ENCODE assay signal across 21 cellular contexts in the genomic region with DNA sequence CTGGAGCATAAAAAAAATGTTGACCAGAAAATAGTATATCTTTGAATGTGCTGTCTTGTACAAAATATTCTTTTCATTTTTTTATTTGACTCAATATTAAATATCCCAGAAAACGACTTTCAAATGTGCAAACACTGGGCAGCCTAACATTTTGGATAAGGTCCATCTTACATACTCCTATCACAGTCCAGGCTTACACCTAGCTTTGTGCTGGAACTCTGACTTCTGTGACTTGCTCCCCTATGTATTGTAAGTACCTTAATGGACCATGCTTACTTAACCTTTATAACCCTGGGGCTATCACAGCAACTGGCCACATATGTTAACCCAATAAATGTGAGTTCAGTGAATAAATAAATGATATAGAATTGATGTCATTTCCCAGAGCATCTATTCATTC. TPM values are rescaled to one million over a fixed set of nuclear protein-coding genes. Genes with fewer than 3 reads are reported as not detected.
A peak's percentile ranks its signal among the peaks of the same experiment; 100 is the strongest.
DNase-seq lines count a peak whose midpoint lies in the region; ATAC-seq and FAIRE-seq lines count a peak whose summit lies in the region.
"Had no signal": no experiment of that assay in that cellular context is flagged by ENCODE, and none has a peak within 500 bp of the region (broad histone marks: within the 10 kb centered on the region; RNA-seq: fewer than 3 reads in every experiment).

No MANE protein-coding gene starts in this region.

- peak; percentile 6 to 12 for ATAC-seq in activated T-cell treated with anti-CD3 and anti-CD28 coated beads, Interleukin-2, amount 50 U/mL, for 4 hours
- peak; percentile 18 to 19 for ATAC-seq in naive thymus-derived CD8-positive, alpha-beta T cell
- ATAC-seq in GM18511 (IDR thresholded peaks at IDR 0.05; ENCODE audit: unreplicated experiment) = no peak
- no peak for ATAC-seq in GM19351 (IDR thresholded peaks at IDR 0.05; ENCODE audit: unreplicated experiment)
- ATAC-seq: GM23338, Right ventricle myocardium inferior had no signal

- no peak overlapping the region for H3K4me3 Mint-ChIP-seq in activated T-cell treated with anti-CD3 and anti-CD28 coated beads, Interleukin-2, amount 50 U/mL, for 4 hours
- H3K4me3 Mint-ChIP-seq in activated naive CD8-positive, alpha-beta T cell = peak overlapping the region; percentile 65
- peak overlapping the region; percentile 12 to 75 (median 70) for H3K4me3 Mint-ChIP-seq in naive thymus-derived CD8-positive, alpha-beta T cell
- H3K4me3 Mint-ChIP-seq: GM23338 had no signal

- peak; percentile 50 for FAIRE-seq in urothelium cell line (lab: Jason Lieb, UNC)
- FAIRE-seq: RCC 7860 had no signal

- peaks cover 14% of the 10 kb centered on the region for H3K4me1 Mint-ChIP-seq in activated T-cell treated with anti-CD3 and anti-CD28 coated beads, Interleukin-2, amount 50 U/mL, for 4 hours (ENCODE audit: low read depth)
- peaks cover 71% of the 10 kb centered on the region for H3K4me1 Mint-ChIP-seq in activated naive CD8-positive, alpha-beta T cell (ENCODE audit: low read depth)
- peaks cover 18 to 52% (median 42%) of the 10 kb centered on the region in 4 donors for H3K4me1 Mint-ChIP-seq in naive thymus-derived CD8-positive, alpha-beta T cell
- H3K4me1 Mint-ChIP-seq: GM23338 had no signal

- POLR2A ChIA-PET in naive thymus-derived CD8-positive, alpha-beta T cell (lab: Charles Lee) = interaction anchor here (0.8 to 1.4 kb wide), 5 partner anchors 16 to 131 kb away, joined by 3 to 5 read pairs (median 4); no protein-coding TSS in a partner anchor

- H3K27ac Mint-ChIP-seq in activated naive CD8-positive, alpha-beta T cell = peak overlapping the region; percentile 98
- H3K27ac Mint-ChIP-seq in naive thymus-derived CD8-positive, alpha-beta T cell = peak overlapping the region; percentile 82 to 94 (median 88)
- H3K27ac Mint-ChIP-seq: GM23338 had no signal

- no peak for DNase-seq in activated T-cell treated with anti-CD3 and anti-CD28 coated beads, Interleukin-2, amount 50 U/mL, for 4 hours
- DNase-seq in activated T-cell treated with anti-CD3 and anti-CD28 coated beads, Interleukin-2, amount 50 U/mL, for 48 hours = no peak
- DNase-seq in naive thymus-derived CD8-positive, alpha-beta T cell = no peak
- DNase-seq in urothelium cell line (ENCODE audit: low spot score) = no peak
- DNase-seq in GM19240 (ENCODE audit: insufficient read length, low spot score) = no peak
- DNase-seq: DND-41, HCEC 1CT, MM.1S, NCI-H1092, NCI-H1436 treated with DMSO at 0.1 percent for 48 hours, NCI-H2029 treated with DMSO at 0.1 percent for 48 hours, NCI-H2171 had no signal

- H3K27me3 Mint-ChIP-seq in activated T-cell treated with anti-CD3 and anti-CD28 coated beads, Interleukin-2, amount 50 U/mL, for 4 hours (ENCODE audit: low read depth) = peaks cover 25% of the 10 kb centered on the region
- no peaks in the 10 kb centered on the region for H3K27me3 Mint-ChIP-seq in activated naive CD8-positive, alpha-beta T cell
- H3K27me3 Mint-ChIP-seq in naive thymus-derived CD8-positive, alpha-beta T cell = peaks cover 0 to 2% (median 0%) of the 10 kb centered on the region in 5 donors

- H3K9me3 Mint-ChIP-seq in activated T-cell treated with anti-CD3 and anti-CD28 coated beads, Interleukin-2, amount 50 U/mL, for 4 hours = no peaks in the 10 kb centered on the region
- peaks cover 2% of the 10 kb centered on the region for H3K9me3 Mint-ChIP-seq in activated naive CD8-positive, alpha-beta T cell (ENCODE audit: low read depth)
- H3K9me3 Mint-ChIP-seq in naive thymus-derived CD8-positive, alpha-beta T cell = peaks cover 0 to 15% (median 0%) of the 10 kb centered on the region in 9 donors
- H3K9me3 Mint-ChIP-seq: GM23338 had no signal

- no peaks in the 10 kb centered on the region for H3K36me3 Mint-ChIP-seq in activated T-cell treated with anti-CD3 and anti-CD28 coated beads, Interleukin-2, amount 50 U/mL, for 4 hours (ENCODE audit: insufficient read depth)
- peaks cover 6% of the 10 kb centered on the region for H3K36me3 Mint-ChIP-seq in activated naive CD8-positive, alpha-beta T cell
- peaks cover 0 to 4% (median 2%) of the 10 kb centered on the region in 3 donors for H3K36me3 Mint-ChIP-seq in naive thymus-derived CD8-positive, alpha-beta T cell

RNA-seq across cellular contexts. Expression of a gene that starts 7.6 kb away (rescaled TPM):
- total RNA-seq in activated T-cell treated with anti-CD3 and anti-CD28 coated beads, Interleukin-2, amount 50 U/mL, for 4 hours = 1 to 10 TPM in 2 of 3 donors, under 1 TPM in 1; 0.68 to 6.7 (median 1.2) TPM
- total RNA-seq in naive thymus-derived CD8-positive, alpha-beta T cell = 1 to 10 TPM; 2.4 TPM
- under 1 TPM; 0.30 to 0.88 (median 0.82) TPM for polyA plus RNA-seq in naive thymus-derived CD8-positive, alpha-beta T cell

RNA-seq across cellular contexts. Expression of a gene that starts 44.9 kb away (rescaled TPM):
- 1 to 10 TPM in 2 of 3 donors, under 1 TPM in 1; 0.86 to 5.0 (median 1.5) TPM for total RNA-seq in activated T-cell treated with anti-CD3 and anti-CD28 coated beads, Interleukin-2, amount 50 U/mL, for 4 hours
- total RNA-seq in naive thymus-derived CD8-positive, alpha-beta T cell = 1 to 10 TPM; 4.4 TPM
- polyA plus RNA-seq in naive thymus-derived CD8-positive, alpha-beta T cell = 1 to 10 TPM in 1 of 3 donors, under 1 TPM in 2; 0.32 to 1.1 (median 0.91) TPM
- total RNA-seq: A172, G401, GM23338, LHCN-M2, Right ventricle myocardium inferior had no signal
- polyA plus RNA-seq: GM23338 had no signal

Comparison
In these comparisons a context has a peak if more than half of its experiments do, and no peak if none do; other contexts are left out.
1. ATAC-seq: peak in activated T-cell treated with anti-CD3 and anti-CD28 coated beads, Interleukin-2, amount 50 U/mL, for 4 hours (2 of 2) and naive thymus-derived CD8-positive, alpha-beta T cell (2 of 2); none in GM18511 (single experiment) and GM19351 (single experiment).